ENCODE assay signal across 20 cellular contexts in the genomic region with DNA sequence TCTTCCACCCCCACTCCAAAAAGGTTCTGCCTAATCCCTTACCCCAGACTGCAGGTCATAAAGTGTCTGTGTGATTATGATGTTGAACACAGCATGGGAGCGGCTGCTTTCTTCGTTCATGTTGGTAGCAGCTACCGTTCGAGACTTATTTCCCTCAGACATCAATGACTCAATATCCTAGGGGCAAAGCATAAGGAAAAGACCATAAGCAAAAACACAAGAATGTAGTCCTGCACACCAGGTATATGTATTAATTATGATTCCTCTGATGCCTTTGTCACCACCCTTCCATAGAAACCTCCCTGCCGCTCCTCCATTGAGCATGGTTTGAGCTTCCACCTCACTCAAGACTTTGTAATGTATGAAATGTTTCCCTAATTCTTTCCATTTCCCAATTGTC.
"Had no signal": no experiment of that assay in that cellular context is flagged by ENCODE, and none has a peak within 500 bp of the region (broad histone marks: within the 10 kb centered on the region; RNA-seq: fewer than 3 reads in every experiment).

No MANE protein-coding gene starts in this region.

- H3K4me3 Mint-ChIP-seq: endodermal cell, immature natural killer cell, memory B cell, mesothelial cell of epicardium, natural killer cell, neural crest cell had no signal

- H3K27me3 Mint-ChIP-seq: memory B cell had no signal

- H3K36me3 Mint-ChIP-seq: natural killer cell had no signal

- H3K27ac Mint-ChIP-seq: endodermal cell, memory B cell, natural killer cell had no signal

- ATAC-seq: left cardiac atrium, lower lobe of right lung, natural killer cell had no signal

- H3K36me3 ChIP-seq: ovary had no signal

- H3K4me3 ChIP-seq: esophagus squamous epithelium, left ventricle myocardium inferior, lower lobe of right lung, ovary, right atrium auricular region, sigmoid colon, skin epidermis, upper lobe of left lung had no signal

- H3K4me1 Mint-ChIP-seq: immature natural killer cell, memory B cell, natural killer cell, neural crest cell had no signal

- DNase-seq: dermis blood vessel endothelial cell; endodermal cell; esophagus squamous epithelium; foreskin fibroblast; immature natural killer cell; kidney; left cardiac atrium; left ventricle myocardium inferior; lower lobe of right lung; natural killer cell; ovary; sigmoid colon; stimulated activated CD4-positive, alpha-beta T cell treated with anti-CD3 and anti-CD28 coated beads, Interleukin-12 subunit alpha, Interleukin-12 subunit beta, amount 100 ng/mL, for 4 hours; stimulated activated naive CD4-positive, alpha-beta T cell; upper lobe of left lung had no signal

- H3K9me3 ChIP-seq: esophagus squamous epithelium, left ventricle myocardium inferior, lower lobe of right lung, ovary, right atrium auricular region, sigmoid colon, upper lobe of left lung had no signal

- H3K27me3 ChIP-seq: esophagus squamous epithelium, ovary, right atrium auricular region, sigmoid colon, upper lobe of left lung had no signal

- H3K9me3 Mint-ChIP-seq: endodermal cell, immature natural killer cell, memory B cell, mesothelial cell of epicardium, natural killer cell, neural crest cell had no signal

- H3K27ac ChIP-seq: esophagus squamous epithelium, left ventricle myocardium inferior, lower lobe of right lung, ovary, right atrium auricular region, skin epidermis, upper lobe of left lung had no signal
